ENCODE assay signal across 8 cellular contexts in the genomic region with DNA sequence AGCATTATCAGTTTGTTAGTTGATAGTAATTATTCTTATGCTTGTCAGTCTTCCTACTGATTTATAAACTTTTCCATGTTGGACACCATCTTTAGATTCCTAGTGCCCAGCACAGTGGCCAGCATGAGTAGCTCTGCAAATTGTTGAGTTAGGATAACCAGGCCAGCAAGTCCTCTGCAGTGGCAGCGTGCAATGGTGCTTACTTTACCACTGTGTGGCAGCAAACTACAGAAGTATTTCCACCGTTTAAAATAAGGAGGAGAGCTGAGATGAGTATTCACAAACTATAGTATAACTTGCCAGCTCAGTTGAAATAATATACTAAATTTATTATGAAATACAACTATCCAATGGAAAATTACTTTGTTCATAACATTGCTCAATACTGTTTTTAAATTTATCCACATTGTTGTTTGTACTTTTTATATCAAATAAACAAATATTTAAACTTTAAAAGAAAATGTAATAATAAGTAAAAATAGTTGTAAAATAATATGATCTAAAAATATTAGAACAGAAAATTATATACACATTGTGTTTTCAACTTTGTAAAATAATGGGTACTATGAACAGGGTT. TPM values are rescaled to one million over a fixed set of nuclear protein-coding genes. Genes with fewer than 3 reads are reported as not detected.
DNase-seq lines count a peak whose midpoint lies in the region; ATAC-seq, FAIRE-seq and TF ChIP-seq lines count a peak whose summit lies in the region.

No MANE protein-coding gene starts in this region.

- H3K4me2 ChIP-seq in keratinocyte (ENCODE audit: control insufficient read depth, extremely low read depth, insufficient read depth, low read depth, low read length): no peak overlapping the region

- H3K9ac ChIP-seq in keratinocyte (ENCODE audit: control insufficient read depth, extremely low read depth, insufficient read depth, low read length): no peak overlapping the region

- H3K27me3 ChIP-seq in ascending aorta: no peaks in the 10 kb centered on the region
- no peaks in the 10 kb centered on the region for H3K27me3 ChIP-seq in keratinocyte (ENCODE audit: control insufficient read depth, extremely low read depth, insufficient read depth, low read length)
- no peaks in the 10 kb centered on the region for H3K27me3 ChIP-seq in testis

- H3K4me3 ChIP-seq in ascending aorta: no peak overlapping the region
- H3K4me3 ChIP-seq in keratinocyte (ENCODE audit: control insufficient read depth in 2 of 3, extremely low read depth in 1 of 3, insufficient read depth in 2 of 3, low read depth in 1 of 3, low read length in 3 of 3): no peak overlapping the region
- no peak overlapping the region for H3K4me3 ChIP-seq in testis

- no peak overlapping the region for H2AFZ ChIP-seq in keratinocyte (ENCODE audit: control insufficient read depth, low read length)

- H3K79me2 ChIP-seq in keratinocyte (ENCODE audit: control insufficient read depth, insufficient read depth, low read length): no peaks in the 10 kb centered on the region

- no peak for TF ChIP-seq POLR2A in testis (IDR thresholded peaks at IDR 0.05)

- no peak for FAIRE-seq in keratinocyte (lab: Jason Lieb, UNC)

- intact Hi-C loops in ascending aorta (cut with DNase I) (no loop called here), testis (cut with DNase I; ENCODE audit: low total_unique reads) (no loop called here)

- DNase-seq in COR-L47 (lab: John Stamatoyannopoulos, UW) (peak; percentile 53), HCEC 1CT (peak; percentile 55), NCI-H82 treated with DMSO at 0.1 percent for 48 hours (lab: John Stamatoyannopoulos, UW; ENCODE audit: unreplicated experiment) (peak; percentile 10), ascending aorta (ENCODE audit: low spot score in 2 of 2) (no peak), keratinocyte (ENCODE audit: low read depth, low spot score) (no peak), testis (peak; percentile 61)

- H3K9me3 ChIP-seq in ascending aorta (no peaks in the 10 kb centered on the region), keratinocyte (ENCODE audit: control insufficient read depth, low read depth, low read length) (no peaks in the 10 kb centered on the region), testis (no peaks in the 10 kb centered on the region)

- dilution Hi-C loops in keratinocyte (cut with MboI; ENCODE audit: extremely low pct_ligation_motif_present, low sequenced_read_pairs): no loop called here

- ATAC-seq in GM21423 (IDR thresholded peaks at IDR 0.05; ENCODE audit: unreplicated experiment) (no peak), HG02885 (IDR thresholded peaks at IDR 0.05; ENCODE audit: poor library complexity, unreplicated experiment) (no peak)

- peak in 2 of 3 experiments; percentile 38 to 39 for TF ChIP-seq CTCF in ascending aorta (IDR thresholded peaks at IDR 0.05)
- TF ChIP-seq CTCF in keratinocyte (optimal IDR thresholded peaks at IDR 0.05 in 1 of 3, IDR thresholded peaks at IDR 0.05 in 1 of 3, conservative IDR thresholded peaks at IDR 0.05 in 1 of 3; ENCODE audit: extremely low read depth in 1 of 3, insufficient read depth in 2 of 3, low read length in 3 of 3): peak; percentile 52 to 83 (median 68)
- TF ChIP-seq CTCF in testis (IDR thresholded peaks at IDR 0.05): peak in 2 of 3 experiments; percentile 42 to 44

- H3K36me3 ChIP-seq in ascending aorta (no peaks in the 10 kb centered on the region), keratinocyte (ENCODE audit: control insufficient read depth in 2 of 2, extremely low read depth in 1 of 2, insufficient read depth in 2 of 2, low read length in 2 of 2) (no peaks in the 10 kb centered on the region), testis (ENCODE audit: low read depth, missing control alignments) (no peaks in the 10 kb centered on the region)

- WGBS in testis, 2 donors: 20 to 40% methylated on average over 2 of the region's 2 CpGs

- no peaks in the 10 kb centered on the region for H4K20me1 ChIP-seq in keratinocyte (ENCODE audit: control insufficient read depth, extremely low read depth, insufficient read depth, low read length)

- no peaks in the 10 kb centered on the region for H3K9me1 ChIP-seq in keratinocyte (ENCODE audit: control insufficient read depth, extremely low read depth, insufficient read depth, low read length)

- no peak overlapping the region for H3K27ac ChIP-seq in ascending aorta
- H3K27ac ChIP-seq in keratinocyte (ENCODE audit: control insufficient read depth, insufficient read depth, low read length): no peak overlapping the region
- no peak overlapping the region for H3K27ac ChIP-seq in testis

- H3K4me1 ChIP-seq in ascending aorta: no peaks in the 10 kb centered on the region
- no peaks in the 10 kb centered on the region for H3K4me1 ChIP-seq in keratinocyte (ENCODE audit: control insufficient read depth, extremely low read depth, insufficient read depth, low read length)
- H3K4me1 ChIP-seq in testis: no peaks in the 10 kb centered on the region

RNA-seq across cellular contexts. Expression of gene THADA, which starts 9.3 kb away (rescaled TPM):
- total RNA-seq in ascending aorta: 27.4 TPM
- polyA plus RNA-seq in keratinocyte: 17.4 to 22.6 TPM (median 21.0 TPM) in 3 replicates
- polyA plus RNA-seq in keratinocyte (2011; ENCODE audit: low read depth): 9.5 TPM
- polyA plus RNA-seq in keratinocyte (2011; cell fraction: cytosol; rRNA removed): 10.3 and 10.5 TPM in 2 replicates
- 60.9 and 75.7 TPM in 2 replicates for polyA plus RNA-seq in keratinocyte (2011; cell fraction: nucleus; rRNA removed)
- 11.0 and 11.4 TPM in 2 replicates for polyA plus RNA-seq in keratinocyte (2012; ENCODE audit: low replicate concordance)
- 46.4 to 77.1 TPM (median 52.7 TPM) in 3 replicates for polyA minus RNA-seq in keratinocyte
- polyA minus RNA-seq in keratinocyte (2011; cell fraction: cytosol; rRNA and poly(A)+ RNA removed): 21.9 TPM
- polyA minus RNA-seq in keratinocyte (2011; cell fraction: nucleus; rRNA and poly(A)+ RNA removed): 58.5 and 98.0 TPM in 2 replicates
- total RNA-seq in testis: 10 to 100 TPM; 39.5 to 43.9 TPM
- 29.5 TPM for polyA plus RNA-seq in testis (ENCODE audit: insufficient read depth, low read depth, low replicate concordance)

RNA-seq across cellular contexts. Expression of gene PLEKHH2, which starts 31.9 kb away (rescaled TPM):
- 15.0 TPM for total RNA-seq in ascending aorta
- 0.84 to 1.3 TPM (median 1.0 TPM) in 3 replicates for polyA plus RNA-seq in keratinocyte
- 1.8 TPM for polyA plus RNA-seq in keratinocyte (2011; ENCODE audit: low read depth)
- 0.34 and 0.46 TPM in 2 replicates for polyA plus RNA-seq in keratinocyte (2011; cell fraction: cytosol; rRNA removed)
- 3.2 and 3.5 TPM in 2 replicates for polyA plus RNA-seq in keratinocyte (2011; cell fraction: nucleus; rRNA removed)
- polyA plus RNA-seq in keratinocyte (2012; ENCODE audit: low replicate concordance): 0.13 and 0.41 TPM in 2 replicates
- 0.30 to 2.1 TPM (median 1.7 TPM) in 3 replicates for polyA minus RNA-seq in keratinocyte
- 2.3 TPM for polyA minus RNA-seq in keratinocyte (2011; cell fraction: cytosol; rRNA and poly(A)+ RNA removed)
- polyA minus RNA-seq in keratinocyte (2011; cell fraction: nucleus; rRNA and poly(A)+ RNA removed): 0.74 and 1.2 TPM in 2 replicates
- total RNA-seq in testis: 10 to 100 TPM; 45.3 to 80.2 TPM
- 7.4 TPM for polyA plus RNA-seq in testis (ENCODE audit: insufficient read depth, low read depth, low replicate concordance)

Comparison
In these comparisons a context has a peak if more than half of its experiments do, and no peak if none do; other contexts are left out.
1. DNase-seq: peak in COR-L47 (single experiment), HCEC 1CT (single experiment), NCI-H82 treated with DMSO at 0.1 percent for 48 hours (single experiment) and testis (single experiment); none in ascending aorta (0 of 2) and keratinocyte (single experiment).
2. Peak in every context shown above with its lines, with median percentiles within 50 percentile points of each other: CTCF ChIP-seq.